Comparison of ENCODE assay signal across 13 cellular contexts in the genomic region with DNA sequence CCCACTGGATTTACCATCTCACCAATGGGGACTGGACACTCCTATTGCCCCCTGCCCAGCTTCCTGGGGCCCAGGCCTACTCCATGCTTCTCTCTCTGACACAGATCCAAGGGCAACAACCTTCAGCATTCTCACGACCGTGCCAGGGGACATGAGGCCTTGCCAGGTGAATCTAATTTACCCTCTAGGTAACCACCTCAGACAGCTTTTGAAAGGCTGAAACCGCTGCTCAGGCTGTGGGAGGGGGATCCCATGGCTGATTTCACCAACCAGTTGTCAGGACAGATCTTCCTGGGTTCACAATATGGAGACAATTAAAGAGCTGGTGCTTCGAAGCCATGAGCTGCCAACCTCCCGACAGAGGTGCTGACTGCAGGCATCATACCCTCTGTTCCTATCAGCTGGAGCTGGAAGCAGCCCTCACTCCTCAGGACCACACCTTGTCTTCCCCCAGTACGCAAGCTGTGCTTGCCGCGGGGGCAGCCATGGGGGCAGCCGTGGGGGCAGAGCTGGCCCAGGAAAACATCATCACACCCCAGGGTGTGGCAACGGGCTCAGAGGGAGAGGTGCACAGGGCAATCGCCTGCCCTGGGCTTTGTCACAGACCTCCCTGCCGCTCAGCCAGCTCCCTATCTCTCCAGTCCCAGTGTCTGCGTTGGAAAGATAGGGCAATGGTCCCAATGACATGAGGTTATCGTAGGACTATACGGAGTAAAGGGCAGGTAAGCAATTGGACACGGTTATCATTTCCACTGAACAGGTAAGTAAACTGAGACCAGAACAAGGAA.
"Had no signal": no experiment of that assay in that cellular context is flagged by ENCODE, and none has a peak within 500 bp of the region (broad histone marks: within the 10 kb centered on the region; RNA-seq: fewer than 3 reads in every experiment).

No MANE protein-coding gene starts in this region.

- H3K27ac Mint-ChIP-seq: activated naive CD4-positive, alpha-beta T cell treated with anti-CD3 and anti-CD28 coated beads, Interleukin-2, amount 50 U/mL, for 24 hours; nephron progenitor cell; WTC11 had no signal

- ATAC-seq: left cardiac atrium, pancreas, WTC11 had no signal

- H3K4me3 Mint-ChIP-seq: activated naive CD4-positive, alpha-beta T cell treated with anti-CD3 and anti-CD28 coated beads, Interleukin-2, amount 50 U/mL, for 24 hours; nephron progenitor cell; WTC11 had no signal

- H3K36me3 Mint-ChIP-seq: activated naive CD4-positive, alpha-beta T cell treated with anti-CD3 and anti-CD28 coated beads, Interleukin-2, amount 50 U/mL, for 24 hours; WTC11 had no signal

- H3K9me3 Mint-ChIP-seq: activated naive CD4-positive, alpha-beta T cell treated with anti-CD3 and anti-CD28 coated beads, Interleukin-2, amount 50 U/mL, for 24 hours; nephron progenitor cell had no signal

- H3K27me3 Mint-ChIP-seq: activated naive CD4-positive, alpha-beta T cell treated with anti-CD3 and anti-CD28 coated beads, Interleukin-2, amount 50 U/mL, for 24 hours had no signal

- DNase-seq: activated CD4-positive, alpha-beta T cell treated with anti-CD3 and anti-CD28 coated beads, Interleukin-2, amount 50 U/mL, for 1 hour; amygdala; brain microvascular endothelial cell; cerebellar nuclear complex; glutamatergic neuron; left cardiac atrium; mammary epithelial cell; nephron progenitor cell; pancreas; T1000; thyroid gland had no signal
